Comparison of ENCODE assay signal across 22 cellular contexts in genomic region chr11:125257751-125258150, GRCh38.
"Had no signal": no experiment of that assay in that cellular context is flagged by ENCODE, and none has a peak within 500 bp of the region (broad histone marks: within the 10 kb centered on the region; RNA-seq: fewer than 3 reads in every experiment).

No MANE protein-coding gene starts in this region.

- H3K4me1 Mint-ChIP-seq: activated CD8-positive, alpha-beta memory T cell treated with anti-CD3 and anti-CD28 coated beads, Interleukin-2, amount 10 ng/mL, durations not matched to agents 7 days and 5 days; activated naive CD4-positive, alpha-beta T cell treated with anti-CD3 and anti-CD28 coated beads, Interleukin-2, amount 50 U/mL, for 24 hours; central memory CD8-positive, alpha-beta T cell had no signal

- H3K27ac ChIP-seq: body of pancreas, SJSA1 had no signal

- H3K4me3 ChIP-seq: body of pancreas, MG63, SJSA1 had no signal

- H3K4me3 Mint-ChIP-seq: activated CD8-positive, alpha-beta memory T cell treated with anti-CD3 and anti-CD28 coated beads, Interleukin-2, amount 10 ng/mL, durations not matched to agents 7 days and 5 days; activated naive CD4-positive, alpha-beta T cell treated with anti-CD3 and anti-CD28 coated beads, Interleukin-2, amount 50 U/mL, for 24 hours; activated T-cell treated with anti-CD3 and anti-CD28 coated beads, Interleukin-2, amount 50 U/mL, for 24 hours; activated T-helper 1 cell treated with anti-CD3 and anti-CD28 coated beads, Interleukin-12 subunit alpha, Interleukin-12 subunit beta, Interleukin-2, Interleukin-4 antibody, amounts not matched to agents 30 ng/mL and 10 ng/mL and 1 ng/mL, durations not matched to agents 14 hours and 24 hours and 36 hours; central memory CD8-positive, alpha-beta T cell; T-helper 1 cell treated with Interleukin-12 subunit alpha and Interleukin-12 subunit beta and Interleukin-4 antibody, amounts not matched to agents 30 μg/mL and 1 μg/mL, for 36 hours; WTC11 had no signal

- ATAC-seq: activated CD8-positive, alpha-beta memory T cell treated with anti-CD3 and anti-CD28 coated beads, Interleukin-2, amount 10 ng/mL, durations not matched to agents 7 days and 5 days; body of pancreas; PC-3 had no signal

- H3K9me3 Mint-ChIP-seq: activated naive CD4-positive, alpha-beta T cell treated with anti-CD3 and anti-CD28 coated beads, Interleukin-2, amount 50 U/mL, for 24 hours; activated T-cell treated with anti-CD3 and anti-CD28 coated beads, Interleukin-2, amount 50 U/mL, for 24 hours; activated T-helper 1 cell treated with anti-CD3 and anti-CD28 coated beads, Interleukin-12 subunit alpha, Interleukin-12 subunit beta, Interleukin-2, Interleukin-4 antibody, amounts not matched to agents 30 ng/mL and 10 ng/mL and 1 ng/mL, durations not matched to agents 14 hours and 24 hours and 36 hours; central memory CD8-positive, alpha-beta T cell; T-helper 1 cell treated with Interleukin-12 subunit alpha and Interleukin-12 subunit beta and Interleukin-4 antibody, amounts not matched to agents 30 μg/mL and 1 μg/mL, for 36 hours; WTC11 had no signal

- H3K27ac Mint-ChIP-seq: activated CD8-positive, alpha-beta memory T cell treated with anti-CD3 and anti-CD28 coated beads, Interleukin-2, amount 10 ng/mL, durations not matched to agents 7 days and 5 days; activated naive CD4-positive, alpha-beta T cell treated with anti-CD3 and anti-CD28 coated beads, Interleukin-2, amount 50 U/mL, for 24 hours; activated T-cell treated with anti-CD3 and anti-CD28 coated beads, Interleukin-2, amount 50 U/mL, for 24 hours; activated T-helper 1 cell treated with anti-CD3 and anti-CD28 coated beads, Interleukin-12 subunit alpha, Interleukin-12 subunit beta, Interleukin-2, Interleukin-4 antibody, amounts not matched to agents 30 ng/mL and 10 ng/mL and 1 ng/mL, durations not matched to agents 14 hours and 24 hours and 36 hours; T-helper 1 cell treated with Interleukin-12 subunit alpha and Interleukin-12 subunit beta and Interleukin-4 antibody, amounts not matched to agents 30 μg/mL and 1 μg/mL, for 36 hours; WTC11 had no signal

- H3K9me3 ChIP-seq: body of pancreas, MG63, SJSA1 had no signal

- H3K27me3 ChIP-seq: body of pancreas, MG63, SJSA1 had no signal

- DNase-seq: activated CD4-positive, alpha-beta T cell treated with anti-CD3 and anti-CD28 coated beads for 48 hours; activated CD4-positive, alpha-beta T cell treated with anti-CD3 and anti-CD28 coated beads, Interleukin-2, amount 50 U/mL, for 48 hours; activated CD4-positive, CD25-positive, alpha-beta regulatory T cell treated with anti-CD3 and anti-CD28 coated beads, Interleukin-2, amount 50 U/mL, for 72 hours; activated CD8-positive, alpha-beta memory T cell treated with anti-CD3 and anti-CD28 coated beads, Interleukin-2, amount 10 ng/mL, durations not matched to agents 7 days and 5 days; activated effector memory CD4-positive, alpha-beta T cell treated with Interleukin-2 at 50 U/mL for 16 hours; activated naive CD4-positive, alpha-beta T cell; activated T-cell treated with anti-CD3 and anti-CD28 coated beads, Interleukin-2, amount 50 U/mL, for 24 hours; body of pancreas; MG63; NCI-H1105 treated with DMSO at 0.1 percent for 48 hours; NCI-H146; NCI-H2029; NCI-H345; NCI-H510A; SHP77 had no signal

- H3K4me1 ChIP-seq: SJSA1 had no signal

- H3K36me3 Mint-ChIP-seq: activated CD8-positive, alpha-beta memory T cell treated with anti-CD3 and anti-CD28 coated beads, Interleukin-2, amount 10 ng/mL, durations not matched to agents 7 days and 5 days; activated naive CD4-positive, alpha-beta T cell treated with anti-CD3 and anti-CD28 coated beads, Interleukin-2, amount 50 U/mL, for 24 hours; WTC11 had no signal

- H3K36me3 ChIP-seq: SJSA1 had no signal
